8 cellular contexts compared by ENCODE assay signal in genomic region chr1:145281728-145282663, GRCh38. TPM values are rescaled to one million over a fixed set of nuclear protein-coding genes. Genes with fewer than 3 reads are reported as not detected.
DNase-seq lines count a peak whose midpoint lies in the region; ATAC-seq, FAIRE-seq and TF ChIP-seq lines count a peak whose summit lies in the region.
"Not testable (repeated sequence)": the region's sequence is repeated elsewhere in the genome, so short reads cannot be mapped to it uniquely, and the experiment has no call there.

No MANE protein-coding gene starts in this region.

- CTCF ChIA-PET in GM12878 (lab: Yijun Ruan, JAX) = not testable (repeated sequence)

- H3K9me2 ChIP-seq in MM.1S (replicated peaks; ENCODE audit: insufficient read depth, low read length) = not testable (repeated sequence)

- TF ChIP-seq CTCF in HFF-Myc (IDR thresholded peaks at IDR 0.05; ENCODE audit: low read depth, low read length, missing control alignments); MM.1S (IDR thresholded peaks at IDR 0.05; ENCODE audit: low read length); GM12878 (IDR thresholded peaks at IDR 0.05 in 2 of 3, conservative IDR thresholded peaks at IDR 0.05 in 1 of 3; ENCODE audit: control insufficient read depth in 2 of 3, extremely low read depth in 1 of 3, insufficient read depth in 1 of 3, low read depth in 3 of 3, low read length in 3 of 3); heart left ventricle (IDR thresholded peaks at IDR 0.05); neural crest cell (conservative IDR thresholded peaks at IDR 0.05): not testable (repeated sequence)

- intact Hi-C loops in GM12878 (cut with micrococcal nuclease; ENCODE audit: unreplicated experiment); heart left ventricle (cut with DNase I): not testable (repeated sequence)

- POLR2A ChIA-PET in GM12878 (lab: Charles Lee) = not testable (repeated sequence)

- SMC1A ChIA-PET in GM12878 (lab: Charles Lee; ENCODE audit: uncharacterized antibody, unreplicated experiment) = not testable (repeated sequence)

- not testable (repeated sequence) for FAIRE-seq in GM12878 (lab: Jason Lieb, UNC)

- H3K9me3 Mint-ChIP-seq in neural crest cell = not testable (repeated sequence)

- in situ Hi-C loops in GM12878 (cut with MboI) = not testable (repeated sequence)

- H3K9me3 ChIP-seq in MM.1S (replicated peaks; ENCODE audit: insufficient read depth, low read length); GM12878 (replicated peaks; ENCODE audit: control insufficient read depth, insufficient read depth, low read length); heart left ventricle; subcutaneous abdominal adipose tissue (ENCODE audit: control insufficient read depth in 5 of 5, low read length in 5 of 5): not testable (repeated sequence)

- not testable (repeated sequence) for TF ChIP-seq POLR2A in GM12878 (IDR thresholded peaks at IDR 0.05; ENCODE audit: low read depth, low read length); heart left ventricle (IDR thresholded peaks at IDR 0.05)

- not testable (repeated sequence) for H3K4me1 ChIP-seq in MM.1S (ENCODE audit: low read length); GM12878 (ENCODE audit: control insufficient read depth, insufficient read depth, low read length); heart left ventricle; subcutaneous abdominal adipose tissue (ENCODE audit: control insufficient read depth in 5 of 5, insufficient read depth in 5 of 5, low read length in 5 of 5)

- peaks cover 14% of the 10 kb centered on the region for H3K4me1 Mint-ChIP-seq in neural crest cell

- H3K36me3 Mint-ChIP-seq in neural crest cell (ENCODE audit: low read depth) = not testable (repeated sequence)

- ATAC-seq in GM12878 (peak; percentile 34), heart left ventricle (peak in 1 of 4 donors; percentile 20)

- H3K27ac Mint-ChIP-seq in neural crest cell (ENCODE audit: unreplicated experiment) = not testable (repeated sequence)

- H4K20me1 ChIP-seq in MM.1S (ENCODE audit: insufficient read depth, low read length); GM12878 (ENCODE audit: control insufficient read depth, insufficient read depth): not testable (repeated sequence)

- peak overlapping the region; percentile 60; the same call in 1 of the 2 replicates for H3K4me2 ChIP-seq in MM.1S (ENCODE audit: low read depth, low read length)
- not testable (repeated sequence) for H3K4me2 ChIP-seq in GM12878 (ENCODE audit: control insufficient read depth, insufficient read depth)

- H3K27ac ChIP-seq in MM.1S (ENCODE audit: low read length) (peak overlapping the region; percentile 89; the same call in 1 of the 2 replicates), heart left ventricle (peak overlapping the region in 6 of 12 donors; percentile 74 to 88 (median 80))
- not testable (repeated sequence) for H3K27ac ChIP-seq in GM12878 (ENCODE audit: control insufficient read depth, insufficient read depth); subcutaneous abdominal adipose tissue (ENCODE audit: low read depth, low read length)

- DNase-seq in HFF-Myc (ENCODE audit: extremely low read depth, low read depth); MM.1S; GM12878 (ENCODE audit: low read depth, low spot score); heart left ventricle; neural crest cell (ENCODE audit: low read depth, low spot score): not testable (repeated sequence)
- DNase-seq in activated CD4-positive, alpha-beta T cell treated with anti-CD3 and anti-CD28 coated beads for 48 hours = peak; percentile 56

- TF ChIP-seq EP300 in GM12878 (IDR thresholded peaks at IDR 0.05; ENCODE audit: borderline replicate concordance in 1 of 2, control insufficient read depth in 1 of 2, low read depth in 2 of 2, low read length in 2 of 2) = not testable (repeated sequence)

- peak overlapping the region; percentile 46 for H3K4me3 ChIP-seq in GM08714 (ENCODE audit: low read length)
- peak overlapping the region; percentile 28; the same call in 1 of the 2 replicates for H3K4me3 ChIP-seq in HFF-Myc (replicated peaks; ENCODE audit: low read depth, low read length)
- H3K4me3 ChIP-seq in MM.1S (ENCODE audit: low read length) = peak overlapping the region; percentile 50; the same call in 1 of the 2 replicates
- H3K4me3 ChIP-seq in GM12878 = not testable (repeated sequence)
- peak overlapping the region in 9 of 12 donors; percentile 51 to 68 (median 57) for H3K4me3 ChIP-seq in heart left ventricle
- peak overlapping the region in 3 of 5 donors; percentile 55 to 80 (median 75) for H3K4me3 ChIP-seq in subcutaneous abdominal adipose tissue (ENCODE audit: low read depth in 1 of 5, low read length in 5 of 5)

- RAD21 ChIA-PET in GM12878 (lab: Charles Lee; ENCODE audit: unreplicated experiment) = not testable (repeated sequence)

- H2AFZ ChIP-seq in MM.1S (ENCODE audit: low read length); GM12878 (ENCODE audit: control insufficient read depth, low read depth, low read length): not testable (repeated sequence)

- peak overlapping the region; percentile 87 for H3K4me3 Mint-ChIP-seq in neural crest cell

- peak overlapping the region; percentile 63; the same call in 1 of the 2 replicates for H3K9ac ChIP-seq in MM.1S (ENCODE audit: low read length)
- not testable (repeated sequence) for H3K9ac ChIP-seq in GM12878 (ENCODE audit: control insufficient read depth, insufficient read depth, low read length); subcutaneous abdominal adipose tissue (ENCODE audit: low read length in 5 of 5)

- whole genome bisulfite sequencing in GM12878 (ENCODE audit: insufficient coverage, insufficient replicate concordance, low lambda C conversion rate, missing lambda C conversion rate) = 9% methylated on average over 14 of the region's 33 CpGs
- 18 to 45% (median 31%) methylated on average over 8 to 24 of the region's 33 CpGs for WGBS in heart left ventricle, 4 donors

- peaks cover 10% of the 10 kb centered on the region for H3K27me3 Mint-ChIP-seq in neural crest cell (ENCODE audit: low read depth)

- not testable (repeated sequence) for H3K79me2 ChIP-seq in MM.1S (ENCODE audit: low read length); GM12878 (ENCODE audit: control insufficient read depth, insufficient read depth, low read length)

- not testable (repeated sequence) for H3K27me3 ChIP-seq in MM.1S (replicated peaks; ENCODE audit: insufficient read depth, low read length); GM12878 (replicated peaks in 1 of 2; ENCODE audit: control insufficient read depth in 2 of 2, insufficient read depth in 2 of 2, low read length in 1 of 2); heart left ventricle; subcutaneous abdominal adipose tissue (ENCODE audit: control insufficient read depth in 5 of 5, insufficient read depth in 4 of 5, low read length in 5 of 5)

- H3F3A ChIP-seq in MM.1S (ENCODE audit: insufficient read depth, low read length) = not testable (repeated sequence)

- not testable (repeated sequence) for H3K36me3 ChIP-seq in MM.1S (replicated peaks; ENCODE audit: insufficient read depth, low read length); GM12878 (ENCODE audit: control insufficient read depth in 2 of 2, insufficient read depth in 2 of 2, low read length in 1 of 2); heart left ventricle; subcutaneous abdominal adipose tissue (ENCODE audit: control insufficient read depth in 5 of 5, insufficient read depth in 5 of 5, low read length in 5 of 5)

- BruUV-seq in GM12878 (replicated peaks; lab: Mats Ljungman, UMichigan) = not testable (repeated sequence)

- not testable (repeated sequence) for TF ChIP-seq RAD21 in GM12878 (IDR thresholded peaks at IDR 0.05; ENCODE audit: insufficient read depth, low read depth, low read length)

RNA-seq across cellular contexts. Expression of gene PPIAL4D, which starts 40.0 kb away (rescaled TPM):
- not detected in 2 replicates for total RNA-seq in GM12878 (2013; cell fraction: nucleolus; rRNA removed)
- total RNA-seq in GM12878 (2014; rRNA removed) (not detected in 2 replicates), GM12878 (2014; rRNA removed; fragmentation: Illumina TruSeq; extraction: Trizol) (not detected in 2 replicates), GM12878 (2021) (not detected in 2 replicates), heart left ventricle (not detected), neural crest cell (not detected in 2 replicates)
- not detected for polyA plus RNA-seq in GM12878 (2011; ENCODE audit: low read depth)
- polyA plus RNA-seq in GM12878 (2011; rRNA removed) (not detected in 2 replicates), GM12878 (2014; fragmentation: Illumina TruSeq; extraction: Trizol) (not detected in 2 replicates), GM12878 (2014; fragmentation: Nextera tagmentation; extraction: Ambion mirVana) (not detected), GM12878 (2014; rRNA removed) (not detected in 2 replicates), GM12878 (2016; fragmentation: Nextera tagmentation; extraction: Ambion mirVana) (not detected), heart left ventricle (not detected)
- not detected in 2 replicates for polyA plus RNA-seq in GM12878 (2011; cell fraction: cytosol; rRNA removed)
- polyA plus RNA-seq in GM12878 (2011; cell fraction: nucleus; rRNA removed) = not detected in 2 replicates
- not detected in 2 replicates for polyA plus RNA-seq in GM12878 (2012)
- polyA minus RNA-seq in GM12878 (2011; rRNA and poly(A)+ RNA removed) = not detected in 2 replicates
- not detected in 2 replicates for polyA minus RNA-seq in GM12878 (2011; cell fraction: cytosol; rRNA and poly(A)+ RNA removed)
- polyA minus RNA-seq in GM12878 (2011; cell fraction: nucleus; rRNA and poly(A)+ RNA removed) = not detected in 2 replicates
